In the genomic region with DNA sequence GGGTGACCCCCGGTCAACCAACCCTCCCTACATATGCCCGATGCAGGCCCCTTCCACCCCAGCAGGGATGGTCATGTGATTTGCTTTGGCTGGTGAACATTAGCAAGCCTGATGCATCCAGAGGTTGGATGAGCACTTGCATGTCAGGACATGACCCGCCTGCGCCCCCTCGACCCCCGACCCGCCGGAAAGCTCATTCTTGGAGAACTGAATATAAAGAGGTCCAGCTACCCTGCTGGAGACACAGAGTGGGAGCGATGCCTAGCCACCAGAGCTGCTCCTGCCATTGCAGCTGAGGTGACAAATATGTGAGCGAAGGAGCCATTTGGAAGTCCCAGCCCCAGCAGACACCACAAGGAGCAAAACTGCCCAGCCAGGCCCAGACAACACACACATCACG, we compare ENCODE assay signal across 28 cellular contexts. TPM values are rescaled to one million over a fixed set of nuclear protein-coding genes. Genes with fewer than 3 reads are reported as not detected.
A peak's percentile ranks its signal among the peaks of the same experiment; 100 is the strongest.
DNase-seq lines count a peak whose midpoint lies in the region; ATAC-seq, FAIRE-seq and TF ChIP-seq lines count a peak whose summit lies in the region.
"Had no signal": no experiment of that assay in that cellular context is flagged by ENCODE, and none has a peak within 500 bp of the region (broad histone marks: within the 10 kb centered on the region; RNA-seq: fewer than 3 reads in every experiment).

No MANE protein-coding gene starts in this region.

- H3K4me3 ChIP-seq in IMR-90 (ENCODE audit: insufficient read depth, low read depth, low read length) (no peak overlapping the region), astrocyte (ENCODE audit: insufficient read depth, low read depth, low read length) (no peak overlapping the region)
- H3K4me3 ChIP-seq: GM12878, SJCRH30 had no signal

- no peak overlapping the region for H3K14ac ChIP-seq in IMR-90 (replicated peaks; ENCODE audit: low read depth, low read length)

- H3K4me1 ChIP-seq in IMR-90 (ENCODE audit: control insufficient read depth, insufficient read depth, low read length) (peaks cover 2% of the 10 kb centered on the region; the same call in 1 of the 2 replicates), astrocyte (ENCODE audit: insufficient read depth, low read length) (no peaks in the 10 kb centered on the region)
- H3K4me1 ChIP-seq: SJCRH30 had no signal

- no TSS peak for BruUV-seq in IMR-90 (replicated peaks; lab: Mats Ljungman, UMichigan)

- H3K27me3 Mint-ChIP-seq in activated naive CD4-positive, alpha-beta T cell treated with anti-CD3 and anti-CD28 coated beads for 36 hours (ENCODE audit: low read depth): no peaks in the 10 kb centered on the region
- H3K27me3 Mint-ChIP-seq in activated naive CD4-positive, alpha-beta T cell treated with anti-CD3 and anti-CD28 coated beads, Interleukin-2, amount 10 ng/mL, durations not matched to agents 7 days and 5 days: no peaks in the 10 kb centered on the region
- H3K27me3 Mint-ChIP-seq in astrocyte (ENCODE audit: low read depth, unreplicated experiment): no peaks in the 10 kb centered on the region

- H2AFZ ChIP-seq in IMR-90 (replicated peaks; ENCODE audit: low read length, poor library complexity) (no peak overlapping the region), astrocyte (ENCODE audit: low read depth, low read length) (no peak overlapping the region)

- 0 out of 2 replicates have a peak, but pooled peaks cover 2% of the 10 kb centered on the region for H3K9me1 ChIP-seq in IMR-90 (ENCODE audit: insufficient read depth, low read length)

- no peak overlapping the region for H4K91ac ChIP-seq in IMR-90 (ENCODE audit: insufficient read depth, low read depth, low read length)

- dilution Hi-C loops in IMR-90 (cut with HindIII; ENCODE audit: low sequenced_read_pairs, unreplicated experiment): no loop called here

- H3K56ac ChIP-seq in IMR-90 (ENCODE audit: extremely low read depth, insufficient read depth, low read length): no peak overlapping the region

- H3K9me3 Mint-ChIP-seq in activated naive CD4-positive, alpha-beta T cell treated with anti-CD3 and anti-CD28 coated beads for 36 hours: no peaks in the 10 kb centered on the region
- H3K9me3 Mint-ChIP-seq in activated naive CD4-positive, alpha-beta T cell treated with anti-CD3 and anti-CD28 coated beads, Interleukin-2, amount 10 ng/mL, durations not matched to agents 7 days and 5 days: no peaks in the 10 kb centered on the region
- H3K9me3 Mint-ChIP-seq in astrocyte (ENCODE audit: unreplicated experiment): no peaks in the 10 kb centered on the region
- H3K9me3 Mint-ChIP-seq: CD8-positive, alpha-beta T cell had no signal

- intact Hi-C loops in activated naive CD4-positive, alpha-beta T cell treated with anti-CD3 and anti-CD28 coated beads for 36 hours (cut with micrococcal nuclease): no loop called here
- intact Hi-C loops in IMR-90 (cut with micrococcal nuclease): no loop called here

- no peak overlapping the region for H3K4me3 Mint-ChIP-seq in activated naive CD4-positive, alpha-beta T cell treated with anti-CD3 and anti-CD28 coated beads for 36 hours
- H3K4me3 Mint-ChIP-seq in activated naive CD4-positive, alpha-beta T cell treated with anti-CD3 and anti-CD28 coated beads, Interleukin-2, amount 10 ng/mL, durations not matched to agents 7 days and 5 days: no peak overlapping the region
- no peak overlapping the region for H3K4me3 Mint-ChIP-seq in astrocyte (ENCODE audit: unreplicated experiment)
- H3K4me3 Mint-ChIP-seq: CD8-positive, alpha-beta T cell had no signal

- no peak for TF ChIP-seq RAD21 in IMR-90 (IDR thresholded peaks at IDR 0.05; ENCODE audit: low read length)

- no peak overlapping the region for H3K18ac ChIP-seq in IMR-90 (ENCODE audit: low read depth, low read length)

- H2AK5ac ChIP-seq in IMR-90 (ENCODE audit: low read depth, low read length): no peak overlapping the region

- ATAC-seq in IMR-90 (ENCODE audit: low read depth) (no peak), GM19463 (IDR thresholded peaks at IDR 0.05; ENCODE audit: unreplicated experiment) (no peak), GM18861 (IDR thresholded peaks at IDR 0.05; ENCODE audit: unreplicated experiment) (no peak)
- ATAC-seq: CD8-positive, alpha-beta T cell; GM12878; SK-N-SH treated with all-trans-retinoic acid at 6 μM for 48 hours had no signal

- H2BK5ac ChIP-seq in IMR-90 (ENCODE audit: low read depth, low read length, poor library complexity, severe bottlenecking): no peak overlapping the region

- TF ChIP-seq CTCF in IMR-90 (conservative IDR thresholded peaks at IDR 0.05; ENCODE audit: low read depth, low read length): no peak
- no peak for TF ChIP-seq CTCF in astrocyte (IDR thresholded peaks at IDR 0.05; ENCODE audit: insufficient read depth, low read depth, low read length)

- no peak overlapping the region for H4K5ac ChIP-seq in IMR-90 (ENCODE audit: low read depth, low read length)

- H3K27ac Mint-ChIP-seq in activated naive CD4-positive, alpha-beta T cell treated with anti-CD3 and anti-CD28 coated beads for 36 hours: peak overlapping the region; percentile 65
- no peak overlapping the region for H3K27ac Mint-ChIP-seq in activated naive CD4-positive, alpha-beta T cell treated with anti-CD3 and anti-CD28 coated beads, Interleukin-2, amount 10 ng/mL, durations not matched to agents 7 days and 5 days
- peak overlapping the region; percentile 20 for H3K27ac Mint-ChIP-seq in astrocyte (ENCODE audit: unreplicated experiment)
- H3K27ac Mint-ChIP-seq: CD8-positive, alpha-beta T cell had no signal

- no peak for DNase-seq in activated naive CD4-positive, alpha-beta T cell treated with anti-CD3 and anti-CD28 coated beads for 36 hours
- DNase-seq in activated naive CD4-positive, alpha-beta T cell treated with anti-CD3 and anti-CD28 coated beads, Interleukin-2, amount 10 ng/mL, durations not matched to agents 7 days and 5 days: no peak
- DNase-seq in COLO668 (lab: John Stamatoyannopoulos, UW; ENCODE audit: unreplicated experiment): peak; percentile 32
- DNase-seq in IMR-90: no peak
- DNase-seq in astrocyte (ENCODE audit: low read depth): no peak
- no peak for DNase-seq in NCI-H1092 treated with DMSO at 0.1 percent for 48 hours (lab: John Stamatoyannopoulos, UW)
- DNase-seq: C1 segment of cervical spinal cord; CD8-positive, alpha-beta T cell; DMS 273 treated with DMSO at 0.1 percent for 48 hours; DMS79; EL; GDM1; H7; KG1; NCI-H1048; NCI-H1417 treated with DMSO at 0.1 percent for 48 hours; NCI-H1930; NCI-H2107; NCI-H524; NCI-H748 treated with DMSO at 0.1 percent for 48 hours; SJCRH30 had no signal

- POLR2A ChIA-PET in IMR-90 (lab: Charles Lee; ENCODE audit: unreplicated experiment): no interaction called here

- CTCF ChIA-PET in activated naive CD4-positive, alpha-beta T cell treated with anti-CD3 and anti-CD28 coated beads for 36 hours (lab: Charles Lee): interaction anchor here (0.6 to 1.4 kb wide), 3 partner anchors 12 to 275 kb away, joined by 3 to 4 read pairs (median 3); no protein-coding TSS in a partner anchor
- CTCF ChIA-PET in activated naive CD4-positive, alpha-beta T cell treated with anti-CD3 and anti-CD28 coated beads, Interleukin-2, amount 10 ng/mL, durations not matched to agents 7 days and 5 days (lab: Charles Lee): interaction anchor here (1.7 kb wide), 1 partner anchor 39 kb away, joined by 4 read pairs; a partner anchor contains a TSS
- CTCF ChIA-PET in IMR-90 (lab: Yijun Ruan, JAX): no interaction called here

- H3K4me2 ChIP-seq in IMR-90 (ENCODE audit: low read depth, low read length) (no peak overlapping the region), astrocyte (ENCODE audit: low read length) (no peak overlapping the region)

- H3K9me3 ChIP-seq in IMR-90 (ENCODE audit: control insufficient read depth, insufficient read depth, low read length) (no peaks in the 10 kb centered on the region), astrocyte (ENCODE audit: insufficient read depth, low read depth, low read length) (no peaks in the 10 kb centered on the region)
- H3K9me3 ChIP-seq: SJCRH30 had no signal

- no peaks in the 10 kb centered on the region for H3K79me1 ChIP-seq in IMR-90 (ENCODE audit: low read depth in 1 of 2, low read length in 2 of 2)

- H2BK15ac ChIP-seq in IMR-90 (ENCODE audit: low read depth, low read length): no peak overlapping the region

- no peak overlapping the region for H2BK120ac ChIP-seq in IMR-90 (ENCODE audit: low read depth, low read length)

- 80% methylated on average over 5 of the region's 11 CpGs; no CpG with 5 or more reads in 1 of the 2 experiments for WGBS in IMR-90 (ENCODE audit: extremely low coverage in 2 of 2, insufficient read length in 1 of 2), 2 experiments

- no peaks in the 10 kb centered on the region for H4K20me1 ChIP-seq in IMR-90 (ENCODE audit: insufficient read depth, low read length)
- H4K20me1 ChIP-seq in astrocyte (ENCODE audit: insufficient read depth, low read length): no peaks in the 10 kb centered on the region

- no peak overlapping the region for H3K4ac ChIP-seq in IMR-90 (ENCODE audit: low read depth, low read length)

- H4K8ac ChIP-seq in IMR-90 (ENCODE audit: low read depth in 2 of 2, low read length in 2 of 2): no peak overlapping the region

- no peak for TF ChIP-seq POLR2A in IMR-90 (IDR thresholded peaks at IDR 0.05; ENCODE audit: low read depth, low read length)

- FAIRE-seq in astrocyte (lab: Jason Lieb, UNC): no peak
- FAIRE-seq: GM12878, GM19239, HTR-8/SVneo, RCC 7860 had no signal

- peaks cover 5% of the 10 kb centered on the region; the same call in 1 of the 2 replicates for H3K36me3 ChIP-seq in IMR-90 (ENCODE audit: control insufficient read depth, insufficient read depth, low read length)
- H3K36me3 ChIP-seq in astrocyte (ENCODE audit: insufficient read depth, low read length): peaks cover 14% of the 10 kb centered on the region

- H3K36me3 Mint-ChIP-seq in activated naive CD4-positive, alpha-beta T cell treated with anti-CD3 and anti-CD28 coated beads for 36 hours (ENCODE audit: low read depth): peaks cover 17% of the 10 kb centered on the region
- peaks cover 20% of the 10 kb centered on the region for H3K36me3 Mint-ChIP-seq in activated naive CD4-positive, alpha-beta T cell treated with anti-CD3 and anti-CD28 coated beads, Interleukin-2, amount 10 ng/mL, durations not matched to agents 7 days and 5 days
- peaks cover 7% of the 10 kb centered on the region for H3K36me3 Mint-ChIP-seq in astrocyte (ENCODE audit: low read depth, unreplicated experiment)

- H3K9ac ChIP-seq in IMR-90 (ENCODE audit: low read depth, low read length) (no peak overlapping the region), astrocyte (ENCODE audit: low read length) (no peak overlapping the region)

- H2BK20ac ChIP-seq in IMR-90 (ENCODE audit: low read depth, low read length): no peak overlapping the region

- no peaks in the 10 kb centered on the region for H3K79me2 ChIP-seq in astrocyte (ENCODE audit: insufficient read depth, low read length)

- H2AK9ac ChIP-seq in IMR-90 (replicated peaks; ENCODE audit: low read depth, low read length, poor library complexity): peak overlapping the region; percentile 15

- H3K27ac ChIP-seq in IMR-90 (ENCODE audit: insufficient read depth, low read length) (no peak overlapping the region), astrocyte (ENCODE audit: low read depth, low read length) (no peak overlapping the region)
- H3K27ac ChIP-seq: SJCRH30 had no signal

- H3K27me3 ChIP-seq in IMR-90 (ENCODE audit: control insufficient read depth, insufficient read depth, low read length) (no peaks in the 10 kb centered on the region), astrocyte (ENCODE audit: insufficient read depth, low read length) (no peaks in the 10 kb centered on the region)
- H3K27me3 ChIP-seq: SJCRH30 had no signal

- peaks cover 18% of the 10 kb centered on the region for H3K4me1 Mint-ChIP-seq in activated naive CD4-positive, alpha-beta T cell treated with anti-CD3 and anti-CD28 coated beads for 36 hours (ENCODE audit: low read depth)
- peaks cover 21% of the 10 kb centered on the region for H3K4me1 Mint-ChIP-seq in activated naive CD4-positive, alpha-beta T cell treated with anti-CD3 and anti-CD28 coated beads, Interleukin-2, amount 10 ng/mL, durations not matched to agents 7 days and 5 days
- H3K4me1 Mint-ChIP-seq in astrocyte (ENCODE audit: low read depth, unreplicated experiment): no peaks in the 10 kb centered on the region

- in situ Hi-C loops in IMR-90 (cut with MboI; ENCODE audit: low sequenced_read_pairs): no loop called here

- no peak overlapping the region for H3K23ac ChIP-seq in IMR-90 (ENCODE audit: low read depth, low read length)

RNA-seq across cellular contexts. Expression of a gene that starts 39.6 kb away (rescaled TPM):
- total RNA-seq in activated naive CD4-positive, alpha-beta T cell treated with anti-CD3 and anti-CD28 coated beads for 36 hours: 10 to 100 TPM; 45.8 to 50.2 TPM
- total RNA-seq in IMR-90 (2012; rRNA removed): 6.8 and 18.6 TPM in 2 replicates
- 14.0 and 14.3 TPM in 2 replicates for polyA plus RNA-seq in IMR-90 (2012; rRNA removed)
- polyA plus RNA-seq in IMR-90 (2012; cell fraction: cytosol; rRNA removed): 22.4 and 29.7 TPM in 2 replicates
- 7.4 and 9.4 TPM in 2 replicates for polyA plus RNA-seq in IMR-90 (2012; cell fraction: nucleus; rRNA removed; ENCODE audit: low replicate concordance)
- total RNA-seq in astrocyte: 19.9 and 22.0 TPM in 2 replicates
